1 cellular context compared by ENCODE assay signal in the genomic region with DNA sequence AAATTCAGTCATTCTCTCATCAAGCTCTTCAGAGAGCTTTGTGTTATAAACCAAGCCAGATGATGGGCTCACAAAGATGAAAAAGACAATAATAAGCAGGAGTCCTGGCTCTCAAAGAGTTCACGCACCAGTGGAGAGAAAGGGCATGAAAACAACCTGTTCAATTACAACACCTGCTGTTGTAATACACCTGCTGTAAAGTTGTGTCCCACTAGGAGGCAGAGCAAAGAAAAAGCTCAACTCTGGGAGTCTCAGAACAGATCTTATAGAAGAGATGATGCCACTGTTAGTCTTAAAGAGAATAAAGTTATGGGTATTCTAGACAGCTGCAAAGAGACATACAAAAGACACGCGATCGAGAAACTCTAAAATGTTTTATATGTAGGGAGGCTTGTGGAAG.
TF ChIP-seq lines count a peak whose summit lies in the region.

No MANE protein-coding gene starts in this region.

TF ChIP-seq in WTC11, 78 proteins besides CTCF, POLR2A, EP300 and RAD21 (continued from another document):
- TF ChIP-seq PRDM15 (CRISPR knock-in tag; IDR thresholded peaks at IDR 0.05) (no peak), ZBTB21 (CRISPR knock-in tag; IDR thresholded peaks at IDR 0.05; ENCODE audit: borderline replicate concordance) (no peak), SMAD4 (CRISPR knock-in tag; IDR thresholded peaks at IDR 0.05) (no peak), ESRRA (CRISPR knock-in tag; IDR thresholded peaks at IDR 0.05; ENCODE audit: borderline replicate concordance) (no peak), SMAD3 (CRISPR knock-in tag; IDR thresholded peaks at IDR 0.05; ENCODE audit: borderline replicate concordance) (no peak), ZNF425 (CRISPR knock-in tag; conservative IDR thresholded peaks at IDR 0.05) (no peak), SP1 (CRISPR knock-in tag; conservative IDR thresholded peaks at IDR 0.05) (no peak), ZNF121 (CRISPR knock-in tag; IDR thresholded peaks at IDR 0.05) (no peak), ATF1 (CRISPR knock-in tag; IDR thresholded peaks at IDR 0.05) (no peak), PRRX2 (CRISPR knock-in tag; IDR thresholded peaks at IDR 0.05) (no peak), FOXJ3 (CRISPR knock-in tag; IDR thresholded peaks at IDR 0.05; ENCODE audit: borderline replicate concordance) (no peak), ZNF232 (CRISPR knock-in tag; IDR thresholded peaks at IDR 0.05) (no peak), E2F5 (CRISPR knock-in tag; IDR thresholded peaks at IDR 0.05) (no peak), ZNF396 (CRISPR knock-in tag; IDR thresholded peaks at IDR 0.05; ENCODE audit: borderline replicate concordance) (no peak), IRF2 (CRISPR knock-in tag; IDR thresholded peaks at IDR 0.05; ENCODE audit: borderline replicate concordance, low read depth) (no peak), ETV6 (CRISPR knock-in tag; IDR thresholded peaks at IDR 0.05) (no peak)
- TF ChIP-seq, protein P1, sequence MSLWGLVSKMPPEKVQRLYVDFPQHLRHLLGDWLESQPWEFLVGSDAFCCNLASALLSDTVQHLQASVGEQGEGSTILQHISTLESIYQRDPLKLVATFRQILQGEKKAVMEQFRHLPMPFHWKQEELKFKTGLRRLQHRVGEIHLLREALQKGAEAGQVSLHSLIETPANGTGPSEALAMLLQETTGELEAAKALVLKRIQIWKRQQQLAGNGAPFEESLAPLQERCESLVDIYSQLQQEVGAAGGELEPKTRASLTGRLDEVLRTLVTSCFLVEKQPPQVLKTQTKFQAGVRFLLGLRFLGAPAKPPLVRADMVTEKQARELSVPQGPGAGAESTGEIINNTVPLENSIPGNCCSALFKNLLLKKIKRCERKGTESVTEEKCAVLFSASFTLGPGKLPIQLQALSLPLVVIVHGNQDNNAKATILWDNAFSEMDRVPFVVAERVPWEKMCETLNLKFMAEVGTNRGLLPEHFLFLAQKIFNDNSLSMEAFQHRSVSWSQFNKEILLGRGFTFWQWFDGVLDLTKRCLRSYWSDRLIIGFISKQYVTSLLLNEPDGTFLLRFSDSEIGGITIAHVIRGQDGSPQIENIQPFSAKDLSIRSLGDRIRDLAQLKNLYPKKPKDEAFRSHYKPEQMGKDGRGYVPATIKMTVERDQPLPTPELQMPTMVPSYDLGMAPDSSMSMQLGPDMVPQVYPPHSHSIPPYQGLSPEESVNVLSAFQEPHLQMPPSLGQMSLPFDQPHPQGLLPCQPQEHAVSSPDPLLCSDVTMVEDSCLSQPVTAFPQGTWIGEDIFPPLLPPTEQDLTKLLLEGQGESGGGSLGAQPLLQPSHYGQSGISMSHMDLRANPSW (CRISPR knock-in tag; conservative IDR thresholded peaks at IDR 0.05; ENCODE audit: low read depth) = no peak
TF ChIP-seq in WTC11: peak in this region for 0.
